In the genomic region with DNA sequence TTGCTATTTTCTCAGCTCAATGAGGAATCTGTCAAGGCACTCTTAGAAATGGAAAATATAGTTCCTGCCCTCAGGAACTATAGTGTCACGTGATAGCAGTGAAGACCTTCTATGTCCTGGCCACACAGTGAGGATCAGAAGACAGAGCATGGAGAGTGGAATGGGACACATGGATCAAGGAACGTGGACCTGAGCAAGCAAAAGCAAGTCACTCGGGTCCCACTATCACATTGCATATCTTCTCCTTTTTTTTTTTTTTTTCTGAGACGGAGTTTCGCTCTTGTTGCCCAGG, we compare ENCODE assay signal across 13 cellular contexts. TPM values are rescaled to one million over a fixed set of nuclear protein-coding genes. Genes with fewer than 3 reads are reported as not detected.
DNase-seq lines count a peak whose midpoint lies in the region; ATAC-seq, FAIRE-seq and TF ChIP-seq lines count a peak whose summit lies in the region.
"Had no signal": no experiment of that assay in that cellular context is flagged by ENCODE, and none has a peak within 500 bp of the region (broad histone marks: within the 10 kb centered on the region; RNA-seq: fewer than 3 reads in every experiment).

No MANE protein-coding gene starts in this region.

- peak overlapping the region; percentile 51 for H3K4me2 ChIP-seq in SU-DHL-6 (ENCODE audit: low read depth, low read length, poor library complexity, severe bottlenecking)
- H3K4me2 ChIP-seq in hepatocyte, result peak overlapping the region; percentile 34

- intact Hi-C loops in pancreas (cut with DNase I), result no loop called here

- H3K4me3 Mint-ChIP-seq in activated CD8-positive, alpha-beta memory T cell treated with anti-CD3 and anti-CD28 coated beads, Interleukin-2, amount 10 ng/mL, durations not matched to agents 7 days and 5 days, result peak overlapping the region; percentile 48

- H2AFZ ChIP-seq in SU-DHL-6 (ENCODE audit: low read depth, low read length, severe bottlenecking), result no peak overlapping the region
- H2AFZ ChIP-seq in hepatocyte, result no peak overlapping the region

- no peak for ATAC-seq in activated CD8-positive, alpha-beta memory T cell treated with anti-CD3 and anti-CD28 coated beads, Interleukin-2, amount 10 ng/mL, durations not matched to agents 7 days and 5 days
- ATAC-seq in pancreas (no peak), HG03432 (IDR thresholded peaks at IDR 0.05; ENCODE audit: unreplicated experiment) (no peak)

- 80% methylated on average over 5 of the region's 5 CpGs for WGBS in hepatocyte (ENCODE audit: low lambda C conversion rate, missing lambda C conversion rate)
- WGBS in suprapubic skin, result 81% methylated on average over 5 of the region's 5 CpGs
- WGBS in pancreas, 2 donors, result 65 to 71% methylated on average over 5 of the region's 5 CpGs

- peak overlapping the region; percentile 77 for H3K27ac ChIP-seq in SU-DHL-6 (ENCODE audit: low read depth, low read length)
- peak overlapping the region; percentile 90 for H3K27ac ChIP-seq in hepatocyte
- H3K27ac ChIP-seq in suprapubic skin, result peak overlapping the region; percentile 27
- H3K27ac ChIP-seq in pancreas, result peak overlapping the region in 1 of 4 donors; percentile 37

- TF ChIP-seq EP300 in suprapubic skin (IDR thresholded peaks at IDR 0.05), result no peak

- CTCF ChIA-PET in activated CD8-positive, alpha-beta memory T cell treated with anti-CD3 and anti-CD28 coated beads, Interleukin-2, amount 10 ng/mL, durations not matched to agents 7 days and 5 days (lab: Charles Lee), result interaction anchor here (1.1 to 11.2 kb wide), 6 partner anchors 8 to 18 kb away, joined by 3 to 138 read pairs (median 4); partner anchors contain the start of gene SMAD3

- H3K27me3 ChIP-seq in SU-DHL-6 (ENCODE audit: low read length), result no peaks in the 10 kb centered on the region
- no peaks in the 10 kb centered on the region for H3K27me3 ChIP-seq in hepatocyte
- H3K27me3 ChIP-seq in suprapubic skin, result no peaks in the 10 kb centered on the region
- H3K27me3 ChIP-seq in pancreas, result no peaks in the 10 kb centered on the region

- no peaks in the 10 kb centered on the region for H3K27me3 Mint-ChIP-seq in activated CD8-positive, alpha-beta memory T cell treated with anti-CD3 and anti-CD28 coated beads, Interleukin-2, amount 10 ng/mL, durations not matched to agents 7 days and 5 days

- TF ChIP-seq POLR2A in suprapubic skin (IDR thresholded peaks at IDR 0.05), result no peak

- no peak overlapping the region for H3K4me3 ChIP-seq in SU-DHL-6 (ENCODE audit: insufficient read depth, low read length, poor library complexity, severe bottlenecking)
- H3K4me3 ChIP-seq in hepatocyte, result no peak overlapping the region
- H3K4me3 ChIP-seq in suprapubic skin, result no peak overlapping the region
- no peak overlapping the region for H3K4me3 ChIP-seq in pancreas

- H3K4me1 Mint-ChIP-seq in activated CD8-positive, alpha-beta memory T cell treated with anti-CD3 and anti-CD28 coated beads, Interleukin-2, amount 10 ng/mL, durations not matched to agents 7 days and 5 days, result peaks cover 98% of the 10 kb centered on the region

- DNase-seq in activated CD8-positive, alpha-beta memory T cell treated with anti-CD3 and anti-CD28 coated beads, Interleukin-2, amount 10 ng/mL, durations not matched to agents 7 days and 5 days, result no peak
- DNase-seq in activated CD8-positive, alpha-beta memory T cell treated with anti-CD3 and anti-CD28 coated beads, Interleukin-2, amount 50 U/mL, for 4 hours, result no peak
- no peak for DNase-seq in hepatocyte (ENCODE audit: low spot score)
- DNase-seq in suprapubic skin (ENCODE audit: low spot score in 2 of 2), result no peak
- no peak for DNase-seq in DMS114 treated with DMSO at 0.1 percent for 48 hours (lab: John Stamatoyannopoulos, UW; ENCODE audit: unreplicated experiment)
- no peak for DNase-seq in pancreas
- DNase-seq: activated gamma-delta T cell treated with Interleukin-2 at 50 U/mL for 16 hours, NCI-H1092 treated with DMSO at 0.1 percent for 48 hours, NCI-H524 had no signal

- peaks cover 9% of the 10 kb centered on the region; the same call in 1 of the 2 replicates for H3K79me2 ChIP-seq in SU-DHL-6 (ENCODE audit: insufficient read depth, low read length)
- peaks cover 95% of the 10 kb centered on the region for H3K79me2 ChIP-seq in hepatocyte

- no peaks in the 10 kb centered on the region for H3K9me3 Mint-ChIP-seq in activated CD8-positive, alpha-beta memory T cell treated with anti-CD3 and anti-CD28 coated beads, Interleukin-2, amount 10 ng/mL, durations not matched to agents 7 days and 5 days (ENCODE audit: low read depth)

- H3K9me3 ChIP-seq in SU-DHL-6 (ENCODE audit: insufficient read depth, low read length) (no peaks in the 10 kb centered on the region), hepatocyte (ENCODE audit: low read depth) (no peaks in the 10 kb centered on the region), suprapubic skin (no peaks in the 10 kb centered on the region), pancreas (no peaks in the 10 kb centered on the region)

- peak overlapping the region; percentile 23 for H3K9ac ChIP-seq in SU-DHL-6 (ENCODE audit: low read length)

- peaks cover 46% of the 10 kb centered on the region for H3K36me3 Mint-ChIP-seq in activated CD8-positive, alpha-beta memory T cell treated with anti-CD3 and anti-CD28 coated beads, Interleukin-2, amount 10 ng/mL, durations not matched to agents 7 days and 5 days

- H3K9me2 ChIP-seq in SU-DHL-6 (replicated peaks; ENCODE audit: insufficient read depth, low read length), result no peaks in the 10 kb centered on the region
- no peaks in the 10 kb centered on the region for H3K9me2 ChIP-seq in hepatocyte (replicated peaks; ENCODE audit: insufficient read depth)

- FAIRE-seq in pancreas (lab: Jason Lieb, UNC), result no peak
- FAIRE-seq: frontal cortex, islet of Langerhans had no signal

- H3K4me1 ChIP-seq in hepatocyte (ENCODE audit: insufficient read depth) (peaks cover 87% of the 10 kb centered on the region), suprapubic skin (peaks cover 95% of the 10 kb centered on the region), pancreas (peaks cover 60 to 86% (median 74%) of the 10 kb centered on the region in 3 donors)

- H3F3A ChIP-seq in SU-DHL-6 (ENCODE audit: insufficient read depth), result peaks cover 52% of the 10 kb centered on the region

- H4K20me1 ChIP-seq in SU-DHL-6 (ENCODE audit: low read depth, low read length) (no peaks in the 10 kb centered on the region), hepatocyte (ENCODE audit: insufficient read depth, poor library complexity, severe bottlenecking) (peaks cover 42% of the 10 kb centered on the region)

- no peak for TF ChIP-seq CTCF in SU-DHL-6 (IDR thresholded peaks at IDR 0.05; ENCODE audit: insufficient read depth, low read length, poor library complexity, severe bottlenecking)
- no peak for TF ChIP-seq CTCF in hepatocyte (IDR thresholded peaks at IDR 0.05; ENCODE audit: poor library complexity)
- no peak for TF ChIP-seq CTCF in suprapubic skin (IDR thresholded peaks at IDR 0.05)
- TF ChIP-seq CTCF in pancreas (IDR thresholded peaks at IDR 0.05), result no peak

- no peaks in the 10 kb centered on the region for H3K36me3 ChIP-seq in SU-DHL-6 (ENCODE audit: low read length)
- no peaks in the 10 kb centered on the region for H3K36me3 ChIP-seq in hepatocyte (replicated peaks; ENCODE audit: insufficient read depth, low read depth)
- H3K36me3 ChIP-seq in suprapubic skin, result no peaks in the 10 kb centered on the region
- no peaks in the 10 kb centered on the region for H3K36me3 ChIP-seq in pancreas

- H3K27ac Mint-ChIP-seq in activated CD8-positive, alpha-beta memory T cell treated with anti-CD3 and anti-CD28 coated beads, Interleukin-2, amount 10 ng/mL, durations not matched to agents 7 days and 5 days, result peak overlapping the region; percentile 90

RNA-seq across cellular contexts. Expression of gene SMAD3, which starts 21.2 kb away (rescaled TPM):
- 10 to 100 TPM; 87.1 to 88.0 TPM for total RNA-seq in activated CD8-positive, alpha-beta memory T cell treated with anti-CD3 and anti-CD28 coated beads, Interleukin-2, amount 10 ng/mL, durations not matched to agents 7 days and 5 days
- total RNA-seq in hepatocyte, result 24.6 and 32.2 TPM in 2 replicates
- polyA plus RNA-seq in hepatocyte, result 24.7 and 26.5 TPM in 2 replicates
- total RNA-seq in suprapubic skin, result 10 to 100 TPM; 41.9 to 94.9 (median 56.1) TPM
- 10 to 100 TPM; 15.6 to 42.5 (median 23.8) TPM for total RNA-seq in pancreas
- polyA plus RNA-seq in pancreas, result 10 to 100 TPM in 1 of 2 donors, 1 to 10 TPM in 1; 7.9 to 13.5 TPM
